13 cellular contexts compared by ENCODE assay signal in genomic region chr4:111602848-111603247, GRCh38.
DNase-seq lines count a peak whose midpoint lies in the region; FAIRE-seq and TF ChIP-seq lines count a peak whose summit lies in the region.
"Had no signal": no experiment of that assay in that cellular context is flagged by ENCODE, and none has a peak within 500 bp of the region (broad histone marks: within the 10 kb centered on the region; RNA-seq: fewer than 3 reads in every experiment).

No MANE protein-coding gene starts in this region.

- H3K79me2 ChIP-seq in astrocyte (ENCODE audit: insufficient read depth, low read length), result no peaks in the 10 kb centered on the region

- H3K27me3 Mint-ChIP-seq in astrocyte (ENCODE audit: low read depth, unreplicated experiment), result peaks cover 2% of the 10 kb centered on the region

- TF ChIP-seq CTCF in LNCAP (IDR thresholded peaks at IDR 0.05) (peak; percentile 17; the same call in 1 of the 2 replicates), astrocyte (IDR thresholded peaks at IDR 0.05; ENCODE audit: insufficient read depth, low read depth, low read length) (no peak), retinal pigment epithelial cell (conservative IDR thresholded peaks at IDR 0.05; ENCODE audit: low read depth, low read length) (peak; percentile 46)

- no peaks in the 10 kb centered on the region for H3K36me3 Mint-ChIP-seq in astrocyte (ENCODE audit: low read depth, unreplicated experiment)

- no peak overlapping the region for H3K4me3 Mint-ChIP-seq in astrocyte (ENCODE audit: unreplicated experiment)
- H3K4me3 Mint-ChIP-seq: neural crest cell had no signal

- H3K4me1 ChIP-seq in astrocyte (ENCODE audit: insufficient read depth, low read length), result no peaks in the 10 kb centered on the region
- H3K4me1 ChIP-seq: A549 had no signal

- no peaks in the 10 kb centered on the region for H3K9me3 Mint-ChIP-seq in astrocyte (ENCODE audit: unreplicated experiment)
- H3K9me3 Mint-ChIP-seq: neural crest cell had no signal

- no peaks in the 10 kb centered on the region for H4K20me1 ChIP-seq in astrocyte (ENCODE audit: insufficient read depth, low read length)

- peak; percentile 76 for FAIRE-seq in astrocyte (lab: Jason Lieb, UNC)
- FAIRE-seq: A549 had no signal

- no peak overlapping the region for H3K9ac ChIP-seq in astrocyte (ENCODE audit: low read length)

- no peaks in the 10 kb centered on the region for H3K27me3 ChIP-seq in astrocyte (ENCODE audit: insufficient read depth, low read length)

- H3K9me3 ChIP-seq in astrocyte (ENCODE audit: insufficient read depth, low read depth, low read length), result no peaks in the 10 kb centered on the region
- H3K9me3 ChIP-seq: A549, thoracic aorta had no signal

- no peak overlapping the region for H3K27ac ChIP-seq in astrocyte (ENCODE audit: low read depth, low read length)
- H3K27ac ChIP-seq: A549, thoracic aorta had no signal

- no peaks in the 10 kb centered on the region for H3K4me1 Mint-ChIP-seq in astrocyte (ENCODE audit: low read depth, unreplicated experiment)
- H3K4me1 Mint-ChIP-seq: neural crest cell had no signal

- H3K4me3 ChIP-seq in astrocyte (ENCODE audit: insufficient read depth, low read depth, low read length) (no peak overlapping the region), retinal pigment epithelial cell (ENCODE audit: low read length) (no peak overlapping the region)
- H3K4me3 ChIP-seq: A549, thoracic aorta had no signal

- peak; percentile 0 for DNase-seq in NCI-H524 treated with DMSO at 0.1 percent for 48 hours (lab: John Stamatoyannopoulos, UW)
- no peak for DNase-seq in NCI-H524 (lab: John Stamatoyannopoulos, UW)
- DNase-seq in astrocyte (ENCODE audit: low read depth), result peak; percentile 2
- no peak for DNase-seq in retinal pigment epithelial cell (ENCODE audit: low read depth)
- no peak for DNase-seq in anterior cingulate cortex (lab: John Stamatoyannopoulos, UW)
- DNase-seq in SW 1271 (lab: John Stamatoyannopoulos, UW), result no peak
- no peak for DNase-seq in hepatic stellate cell (ENCODE audit: low spot score)
- DNase-seq: glutamatergic neuron, left colon had no signal

- H3K27ac Mint-ChIP-seq in astrocyte (ENCODE audit: unreplicated experiment), result no peak overlapping the region

- no peaks in the 10 kb centered on the region for H3K36me3 ChIP-seq in astrocyte (ENCODE audit: insufficient read depth, low read length)
- H3K36me3 ChIP-seq: thoracic aorta had no signal

- no peak overlapping the region for H3K4me2 ChIP-seq in astrocyte (ENCODE audit: low read length)
- H3K4me2 ChIP-seq: A549 had no signal

- no peak overlapping the region for H2AFZ ChIP-seq in astrocyte (ENCODE audit: low read depth, low read length)

Comparison
In these comparisons a context has a peak if more than half of its experiments do, and no peak if none do; other contexts are left out.
1. DNase-seq: peak in NCI-H524 treated with DMSO at 0.1 percent for 48 hours (single experiment) and astrocyte (single experiment); none in NCI-H524 (0 of 2), retinal pigment epithelial cell (single experiment), anterior cingulate cortex (0 of 58), SW 1271 (0 of 2) and hepatic stellate cell (single experiment).